Comparison of ENCODE assay signal across 26 cellular contexts in genomic region chr7:19815546-19815945, GRCh38. TPM values are rescaled to one million over a fixed set of nuclear protein-coding genes. Genes with fewer than 3 reads are reported as not detected.
"Had no signal": no experiment of that assay in that cellular context is flagged by ENCODE, and none has a peak within 500 bp of the region (broad histone marks: within the 10 kb centered on the region; RNA-seq: fewer than 3 reads in every experiment).

No MANE protein-coding gene starts in this region.

- FAIRE-seq: small intestine had no signal

- DNase-seq: activated CD4-positive, alpha-beta T cell treated with anti-CD3 and anti-CD28 coated beads for 36 hours; activated CD4-positive, alpha-beta T cell treated with anti-CD3 and anti-CD28 coated beads, Interleukin-2, amount 50 U/mL, for 4 hours; activated CD8-positive, alpha-beta memory T cell treated with anti-CD3 and anti-CD28 coated beads, Interleukin-2, amount 50 U/mL, for 48 hours; activated naive CD4-positive, alpha-beta T cell; activated T-cell treated with anti-CD3 and anti-CD28 coated beads, Interleukin-2, amount 50 U/mL, for 4 hours; adrenal gland; cortex of kidney; left cardiac atrium; right lobe of liver; small intestine; stomach; T-helper 1 cell had no signal

- H3K4me3 ChIP-seq: adrenal gland, ascending aorta, cardiac muscle cell, right lobe of liver, stomach, suprapubic skin, tibial nerve had no signal

- H3K4me1 ChIP-seq: adrenal gland, ascending aorta, foreskin keratinocyte, parathyroid adenoma, right lobe of liver, stomach, suprapubic skin, tibial nerve had no signal

- H3K36me3 ChIP-seq: adrenal gland, ascending aorta, cardiac muscle cell, right lobe of liver, stomach, suprapubic skin, tibial nerve had no signal

- H3K9ac ChIP-seq: parathyroid adenoma had no signal

- H3K27me3 ChIP-seq: adrenal gland, ascending aorta, cardiac muscle cell, foreskin keratinocyte, right lobe of liver, stomach, suprapubic skin, tibial nerve had no signal

- ATAC-seq: activated CD4-positive, alpha-beta T cell treated with anti-CD3 and anti-CD28 coated beads for 36 hours; activated T-cell treated with anti-CD3 and anti-CD28 coated beads, Interleukin-2, amount 50 U/mL, for 4 hours; foreskin keratinocyte; left cardiac atrium; right lobe of liver; stimulated activated memory B cell treated with anti-CD40 and anti-IgM and Interleukin-4, amounts not matched to agents 10 μg/mL and 1 μg/mL and 100 μg/mL, for 72 hours; WTC11 had no signal

- H3K79me2 ChIP-seq: parathyroid adenoma had no signal

- H3K27ac ChIP-seq: adrenal gland, ascending aorta, cardiac muscle cell, foreskin keratinocyte, parathyroid adenoma, right lobe of liver, stomach, suprapubic skin, tibial nerve had no signal

RNA-seq across cellular contexts. Expression of gene TMEM196, which starts 42.1 kb away (rescaled TPM):
- total RNA-seq: activated CD4-positive, alpha-beta T cell treated with anti-CD3 and anti-CD28 coated beads for 36 hours; activated CD8-positive, alpha-beta memory T cell treated with anti-CD3 and anti-CD28 coated beads for 36 hours; activated T-cell treated with anti-CD3 and anti-CD28 coated beads, Interleukin-2, amount 50 U/mL, for 4 hours; activated T-helper 2 cell treated with anti-CD3 and anti-CD28 coated beads, Interferon-gamma antibody, Interleukin-2, Interleukin-4, amounts not matched to agents 10 μg/mL and 5 μg/mL and 100 μg/mL, durations not matched to agents 14 hours and 24 hours and 36 hours; ascending aorta; cardiac muscle cell; epithelial cell of proximal tubule; fibroblast of lung; foreskin keratinocyte; left cardiac atrium; liver; pulmonary artery endothelial cell; right lobe of liver; suprapubic skin; tibial nerve had no signal
- polyA plus RNA-seq: cardiac muscle cell, fibroblast of lung, foreskin keratinocyte, liver had no signal
